1 cellular context compared by ENCODE assay signal in the genomic region with DNA sequence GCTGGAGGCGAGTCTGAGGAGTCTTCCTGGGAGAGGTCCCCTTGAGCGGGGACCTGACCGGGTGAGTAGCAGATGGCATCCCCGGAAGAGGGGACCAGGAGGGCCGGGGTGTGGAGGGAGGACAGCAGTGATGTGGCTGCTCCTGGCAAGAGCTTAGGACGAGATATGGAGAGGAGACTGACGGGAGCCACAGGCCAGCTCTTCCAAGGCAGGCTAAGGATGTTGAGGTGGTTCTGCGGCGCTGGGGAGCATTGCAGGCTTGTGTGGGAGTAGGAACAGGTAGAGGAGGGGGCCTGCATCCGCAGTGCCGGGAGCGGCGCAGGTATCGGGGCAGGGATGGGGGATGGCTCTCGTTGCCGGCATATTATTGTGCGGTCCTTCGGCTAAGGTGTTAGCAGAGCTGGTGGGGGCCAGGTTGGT.
TF ChIP-seq lines count a peak whose summit lies in the region.

No MANE protein-coding gene starts in this region.

TF ChIP-seq in GM23338, 12 proteins besides CTCF, POLR2A, EP300 and RAD21 (continued from another document):
- TF ChIP-seq ZNF462 (CRISPR knock-in tag; IDR thresholded peaks at IDR 0.05) (no peak), POLR2AphosphoS5 (IDR thresholded peaks at IDR 0.05; ENCODE audit: low read depth) (no peak), ZNF331 (CRISPR knock-in tag; IDR thresholded peaks at IDR 0.05; ENCODE audit: low read depth) (no peak), EZH2phosphoT487 (IDR thresholded peaks at IDR 0.05; ENCODE audit: unreplicated experiment) (no peak), NANOG (IDR thresholded peaks at IDR 0.05; ENCODE audit: borderline replicate concordance) (no peak), REST (IDR thresholded peaks at IDR 0.05; ENCODE audit: unreplicated experiment) (no peak), CREB1 (CRISPR knock-in tag; IDR thresholded peaks at IDR 0.05; ENCODE audit: low read depth) (no peak), EZH2 (IDR thresholded peaks at IDR 0.05; ENCODE audit: low read depth, unreplicated experiment) (no peak), STAT1 (IDR thresholded peaks at IDR 0.05; ENCODE audit: unreplicated experiment) (no peak), ZNF114 (CRISPR knock-in tag; IDR thresholded peaks at IDR 0.05) (no peak)
- TF ChIP-seq, protein P1, sequence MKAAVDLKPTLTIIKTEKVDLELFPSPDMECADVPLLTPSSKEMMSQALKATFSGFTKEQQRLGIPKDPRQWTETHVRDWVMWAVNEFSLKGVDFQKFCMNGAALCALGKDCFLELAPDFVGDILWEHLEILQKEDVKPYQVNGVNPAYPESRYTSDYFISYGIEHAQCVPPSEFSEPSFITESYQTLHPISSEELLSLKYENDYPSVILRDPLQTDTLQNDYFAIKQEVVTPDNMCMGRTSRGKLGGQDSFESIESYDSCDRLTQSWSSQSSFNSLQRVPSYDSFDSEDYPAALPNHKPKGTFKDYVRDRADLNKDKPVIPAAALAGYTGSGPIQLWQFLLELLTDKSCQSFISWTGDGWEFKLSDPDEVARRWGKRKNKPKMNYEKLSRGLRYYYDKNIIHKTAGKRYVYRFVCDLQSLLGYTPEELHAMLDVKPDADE (IDR thresholded peaks at IDR 0.05): no peak
